In genomic region chr12:2669560-2669959, GRCh38 we compare ENCODE assay signal across 21 cellular contexts.
A peak's percentile ranks its signal among the peaks of the same experiment; 100 is the strongest.
DNase-seq lines count a peak whose midpoint lies in the region; ATAC-seq, FAIRE-seq and TF ChIP-seq lines count a peak whose summit lies in the region.
"Had no signal": no experiment of that assay in that cellular context is flagged by ENCODE, and none has a peak within 500 bp of the region (broad histone marks: within the 10 kb centered on the region; RNA-seq: fewer than 3 reads in every experiment).

No MANE protein-coding gene starts in this region.

- DNase-seq in coronary artery (ENCODE audit: low spot score) (peak; percentile 41), kidney (peak; percentile 35), nephron progenitor cell (no peak), type B pancreatic cell (ENCODE audit: extremely low spot score, unreplicated experiment) (peak; percentile 37), NCI-H774 (lab: John Stamatoyannopoulos, UW) (no peak)
- DNase-seq: ACHN; BE2C; C1 segment of cervical spinal cord; CD4-positive, CD25-positive, alpha-beta regulatory T cell; GM23248; HCEC 1CT; IMR-90 had no signal

- ATAC-seq in HG03354 (IDR thresholded peaks at IDR 0.05; ENCODE audit: poor library complexity, severe bottlenecking, unreplicated experiment) (no peak), GM21723 (IDR thresholded peaks at IDR 0.05; ENCODE audit: unreplicated experiment) (no peak)

- H3K4me1 ChIP-seq in kidney (ENCODE audit: control insufficient read depth in 1 of 2, insufficient read depth in 1 of 2, low read depth in 1 of 2, low read length in 2 of 2), result no peaks in the 10 kb centered on the region
- H3K4me1 ChIP-seq: BE2C, Caco-2 had no signal

- no peak overlapping the region for H3K9ac ChIP-seq in kidney (ENCODE audit: low read length in 2 of 2)
- H3K9ac ChIP-seq: GM23248 had no signal

- H3K9me3 Mint-ChIP-seq in nephron progenitor cell, result no peaks in the 10 kb centered on the region
- no peaks in the 10 kb centered on the region for H3K9me3 Mint-ChIP-seq in type B pancreatic cell
- H3K9me3 Mint-ChIP-seq: CD4-positive, CD25-positive, alpha-beta regulatory T cell had no signal

- FAIRE-seq in kidney (lab: Jason Lieb, UNC), result no peak
- FAIRE-seq: A204.1, D721Med, G401.6, GM12891, GM19239, HTR-8/SVneo had no signal

- H3K4me3 ChIP-seq in coronary artery (no peak overlapping the region), kidney (ENCODE audit: low read length in 2 of 2) (no peak overlapping the region)
- H3K4me3 ChIP-seq: GM23248 had no signal

- no peaks in the 10 kb centered on the region for H3K36me3 Mint-ChIP-seq in nephron progenitor cell (ENCODE audit: low read depth)
- peaks cover 17% of the 10 kb centered on the region for H3K36me3 Mint-ChIP-seq in type B pancreatic cell

- H3K4me3 Mint-ChIP-seq in nephron progenitor cell, result no peak overlapping the region
- H3K4me3 Mint-ChIP-seq in type B pancreatic cell, result no peak overlapping the region
- H3K4me3 Mint-ChIP-seq: CD4-positive, CD25-positive, alpha-beta regulatory T cell had no signal

- TF ChIP-seq CTCF in coronary artery (IDR thresholded peaks at IDR 0.05) (no peak), kidney (IDR thresholded peaks at IDR 0.05; ENCODE audit: borderline replicate concordance, extremely low read depth, insufficient read depth) (no peak), nephron progenitor cell (IDR thresholded peaks at IDR 0.05) (no peak), type B pancreatic cell (conservative IDR thresholded peaks at IDR 0.05) (no peak)

- H3K27ac Mint-ChIP-seq in nephron progenitor cell, result peak overlapping the region; percentile 17
- no peak overlapping the region for H3K27ac Mint-ChIP-seq in type B pancreatic cell
- H3K27ac Mint-ChIP-seq: CD4-positive, CD25-positive, alpha-beta regulatory T cell had no signal

- intact Hi-C loops in kidney (cut with DNase I), result no loop called here

- peaks cover 0 to 3% of the 10 kb centered on the region in 2 donors for H3K36me3 ChIP-seq in kidney (ENCODE audit: control insufficient read depth in 1 of 2, insufficient read depth in 2 of 2, low read length in 2 of 2)
- H3K36me3 ChIP-seq: BE2C had no signal

- H3K27ac ChIP-seq in coronary artery, result no peak overlapping the region
- no peak overlapping the region for H3K27ac ChIP-seq in kidney (ENCODE audit: low read depth in 2 of 2, low read length in 2 of 2)
- H3K27ac ChIP-seq: GM23248 had no signal

- peaks cover 12% of the 10 kb centered on the region for H3K27me3 Mint-ChIP-seq in nephron progenitor cell (ENCODE audit: low read depth, poor library complexity)
- no peaks in the 10 kb centered on the region for H3K27me3 Mint-ChIP-seq in type B pancreatic cell

- H3K4me1 Mint-ChIP-seq in nephron progenitor cell (peaks cover 4% of the 10 kb centered on the region), type B pancreatic cell (ENCODE audit: unreplicated experiment) (no peaks in the 10 kb centered on the region)
- H3K4me1 Mint-ChIP-seq: CD4-positive, CD25-positive, alpha-beta regulatory T cell had no signal

- H3K9me3 ChIP-seq in kidney (ENCODE audit: control insufficient read depth in 1 of 2, low read length in 2 of 2), result no peaks in the 10 kb centered on the region
- H3K9me3 ChIP-seq: BE2C, Caco-2 had no signal

Comparison
In these comparisons a context has a peak if more than half of its experiments do, and no peak if none do; other contexts are left out.
1. DNase-seq: peak in coronary artery (single experiment), kidney (single experiment) and type B pancreatic cell (single experiment); none in nephron progenitor cell (single experiment) and NCI-H774 (single experiment).